ENCODE assay signal across 36 cellular contexts in genomic region chr4:78397292-78397630, GRCh38.
"Had no signal": no experiment of that assay in that cellular context is flagged by ENCODE, and none has a peak within 500 bp of the region (broad histone marks: within the 10 kb centered on the region; RNA-seq: fewer than 3 reads in every experiment).

No MANE protein-coding gene starts in this region.

- H3K4me1 Mint-ChIP-seq: activated CD4-positive, alpha-beta memory T cell treated with anti-CD3 and anti-CD28 coated beads, Interleukin-2, amount 10 ng/mL, durations not matched to agents 7 days and 5 days; activated CD4-positive, alpha-beta T cell treated with anti-CD3 and anti-CD28 coated beads for 36 hours; activated CD4-positive, alpha-beta T cell treated with anti-CD3 and anti-CD28 coated beads, Interleukin-2, amount 10 ng/mL, durations not matched to agents 24 days and 14 days; activated naive CD4-positive, alpha-beta T cell treated with anti-CD3 and anti-CD28 coated beads, Interleukin-2, amount 50 U/mL, for 24 hours; activated naive CD8-positive, alpha-beta T cell treated with anti-CD3 and anti-CD28 coated beads for 36 hours; activated naive CD8-positive, alpha-beta T cell treated with anti-CD3 and anti-CD28 coated beads, Interleukin-2, amount 50 U/mL, for 24 hours; activated T-helper 17 cell treated with anti-CD3 and anti-CD28 coated beads, Interleukin-2, amount 50 U/mL, for 72 hours; T-helper 17 cell had no signal

- H3K36me3 ChIP-seq: adrenal gland, esophagus squamous epithelium, gastroesophageal sphincter, heart right ventricle, WERI-Rb-1 had no signal

- H3K4me3 Mint-ChIP-seq: activated CD4-positive, alpha-beta memory T cell treated with anti-CD3 and anti-CD28 coated beads, Interleukin-2, amount 10 ng/mL, durations not matched to agents 7 days and 5 days; activated CD4-positive, alpha-beta T cell treated with anti-CD3 and anti-CD28 coated beads for 36 hours; activated CD4-positive, alpha-beta T cell treated with anti-CD3 and anti-CD28 coated beads, Interleukin-2, amount 10 ng/mL, durations not matched to agents 24 days and 14 days; activated naive CD4-positive, alpha-beta T cell treated with anti-CD3 and anti-CD28 coated beads for 36 hours; activated naive CD4-positive, alpha-beta T cell treated with anti-CD3 and anti-CD28 coated beads, Interleukin-2, amount 50 U/mL, for 24 hours; activated naive CD8-positive, alpha-beta T cell treated with anti-CD3 and anti-CD28 coated beads for 36 hours; activated naive CD8-positive, alpha-beta T cell treated with anti-CD3 and anti-CD28 coated beads, Interleukin-2, amount 50 U/mL, for 24 hours; activated T-cell treated with anti-CD3 and anti-CD28 coated beads, Interleukin-2, amount 50 U/mL, for 4 hours; activated T-helper 17 cell treated with anti-CD3 and anti-CD28 coated beads, Interleukin-2, amount 50 U/mL, for 72 hours; effector memory CD8-positive, alpha-beta T cell; T-helper 17 cell; T-helper 2 cell treated with Interferon-gamma antibody and Interleukin-4, amounts not matched to agents 5 μg/mL and 100 μg/mL, for 36 hours had no signal

- H3K4me3 ChIP-seq: adrenal gland, body of pancreas, esophagus squamous epithelium, gastroesophageal sphincter, heart right ventricle had no signal

- H3K4me1 ChIP-seq: adrenal gland, body of pancreas, esophagus squamous epithelium, gastroesophageal sphincter, heart right ventricle had no signal

- H3K9me3 ChIP-seq: adrenal gland, body of pancreas had no signal

- H3K36me3 Mint-ChIP-seq: activated naive CD8-positive, alpha-beta T cell treated with anti-CD3 and anti-CD28 coated beads for 36 hours had no signal

- H3K9me3 Mint-ChIP-seq: activated CD4-positive, alpha-beta memory T cell treated with anti-CD3 and anti-CD28 coated beads, Interleukin-2, amount 10 ng/mL, durations not matched to agents 7 days and 5 days had no signal

- H3K27ac ChIP-seq: adrenal gland, body of pancreas, epithelial cell of prostate, esophagus squamous epithelium, gastroesophageal sphincter, heart right ventricle, WERI-Rb-1 had no signal

- H3K27me3 ChIP-seq: adrenal gland, body of pancreas, esophagus squamous epithelium, gastroesophageal sphincter, heart right ventricle had no signal

- DNase-seq: activated CD4-positive, alpha-beta memory T cell treated with anti-CD3 and anti-CD28 coated beads, Interleukin-2, amount 10 ng/mL, durations not matched to agents 7 days and 5 days; activated CD4-positive, alpha-beta T cell treated with anti-CD3 and anti-CD28 coated beads for 36 hours; activated CD4-positive, alpha-beta T cell treated with anti-CD3 and anti-CD28 coated beads, Interleukin-2, amount 10 ng/mL, durations not matched to agents 24 days and 14 days; activated CD4-positive, alpha-beta T cell treated with anti-CD3 and anti-CD28 coated beads, Interleukin-2, amount 50 U/mL, for 4 hours; activated CD4-positive, CD25-positive, alpha-beta regulatory T cell; activated CD4-positive, CD25-positive, alpha-beta regulatory T cell treated with anti-CD3 and anti-CD28 coated beads, Interleukin-2, amount 50 U/mL, for 72 hours; activated CD8-positive, alpha-beta memory T cell treated with anti-CD3 and anti-CD28 coated beads, Interleukin-2, amount 50 U/mL, for 48 hours; activated effector memory CD4-positive, alpha-beta T cell treated with Interleukin-2 at 50 U/mL for 16 hours; activated naive CD4-positive, alpha-beta T cell treated with anti-CD3 and anti-CD28 coated beads for 36 hours; activated naive CD8-positive, alpha-beta T cell treated with anti-CD3 and anti-CD28 coated beads for 36 hours; activated naive CD8-positive, alpha-beta T cell treated with anti-CD3 and anti-CD28 coated beads, Interleukin-2, amount 50 U/mL, for 24 hours; activated T-cell treated with anti-CD3 and anti-CD28 coated beads, Interleukin-2, amount 50 U/mL, for 4 hours; adrenal gland; amygdala; aorta; body of pancreas; caudate nucleus; cortex of kidney; dermis blood vessel endothelial cell; effector CD4-positive, alpha-beta T cell; effector memory CD8-positive, alpha-beta T cell; esophagus squamous epithelium; foreskin melanocyte; heart right ventricle; T-helper 1 cell; T-helper 17 cell; T1000; WERI-Rb-1 had no signal

- FAIRE-seq: colon, endometrium, endothelial cell of umbilical vein had no signal

- H3K27ac Mint-ChIP-seq: activated CD4-positive, alpha-beta memory T cell treated with anti-CD3 and anti-CD28 coated beads, Interleukin-2, amount 10 ng/mL, durations not matched to agents 7 days and 5 days; activated CD4-positive, alpha-beta T cell treated with anti-CD3 and anti-CD28 coated beads for 36 hours; activated CD4-positive, alpha-beta T cell treated with anti-CD3 and anti-CD28 coated beads, Interleukin-2, amount 10 ng/mL, durations not matched to agents 24 days and 14 days; activated naive CD4-positive, alpha-beta T cell treated with anti-CD3 and anti-CD28 coated beads for 36 hours; activated naive CD4-positive, alpha-beta T cell treated with anti-CD3 and anti-CD28 coated beads, Interleukin-2, amount 50 U/mL, for 24 hours; activated naive CD8-positive, alpha-beta T cell treated with anti-CD3 and anti-CD28 coated beads for 36 hours; activated naive CD8-positive, alpha-beta T cell treated with anti-CD3 and anti-CD28 coated beads, Interleukin-2, amount 50 U/mL, for 24 hours; activated T-helper 17 cell treated with anti-CD3 and anti-CD28 coated beads, Interleukin-2, amount 50 U/mL, for 72 hours; effector memory CD8-positive, alpha-beta T cell; T-helper 17 cell; T-helper 2 cell treated with Interferon-gamma antibody and Interleukin-4, amounts not matched to agents 5 μg/mL and 100 μg/mL, for 36 hours had no signal

- ATAC-seq: activated CD4-positive, alpha-beta T cell treated with anti-CD3 and anti-CD28 coated beads for 36 hours; activated naive CD8-positive, alpha-beta T cell treated with anti-CD3 and anti-CD28 coated beads, Interleukin-2, amount 50 U/mL, for 24 hours; activated T-cell treated with anti-CD3 and anti-CD28 coated beads, Interleukin-2, amount 50 U/mL, for 4 hours; activated T-helper 17 cell treated with anti-CD3 and anti-CD28 coated beads, Interleukin-2, amount 50 U/mL, for 72 hours; body of pancreas; effector memory CD8-positive, alpha-beta T cell; gastroesophageal sphincter; heart right ventricle; T-helper 17 cell had no signal
